ENCODE assay signal across 22 cellular contexts in genomic region chr12:12156116-12156515, GRCh38.
"Had no signal": no experiment of that assay in that cellular context is flagged by ENCODE, and none has a peak within 500 bp of the region (broad histone marks: within the 10 kb centered on the region; RNA-seq: fewer than 3 reads in every experiment).

No MANE protein-coding gene starts in this region.

- H3K4me3 ChIP-seq: ascending aorta, breast epithelium, gastroesophageal sphincter, heart left ventricle, left ventricle myocardium inferior, prostate gland, right atrium auricular region, thyroid gland had no signal

- H3K4me3 Mint-ChIP-seq: activated T-cell treated with anti-CD3 and anti-CD28 coated beads, Interleukin-2, amount 50 U/mL, for 72 hours; neural crest cell had no signal

- H3K4me1 Mint-ChIP-seq: neural crest cell had no signal

- ATAC-seq: activated T-cell treated with anti-CD3 and anti-CD28 coated beads, Interleukin-2, amount 50 U/mL, for 72 hours; esophagus mucosa; gastroesophageal sphincter; heart left ventricle had no signal

- H3K9me3 ChIP-seq: ascending aorta, breast epithelium, gastroesophageal sphincter, heart left ventricle, left ventricle myocardium inferior, prostate gland, right atrium auricular region, thyroid gland had no signal

- H3K36me3 ChIP-seq: breast epithelium, prostate gland, thyroid gland had no signal

- H3K27ac ChIP-seq: ascending aorta, breast epithelium, gastroesophageal sphincter, heart left ventricle, left ventricle myocardium inferior, prostate gland, right atrium auricular region, WERI-Rb-1 had no signal

- H3K27me3 ChIP-seq: ascending aorta, breast epithelium, gastroesophageal sphincter, heart left ventricle, right atrium auricular region, thyroid gland had no signal

- FAIRE-seq: kidney had no signal

- H3K9me3 Mint-ChIP-seq: activated T-cell treated with anti-CD3 and anti-CD28 coated beads, Interleukin-2, amount 50 U/mL, for 72 hours; neural crest cell had no signal

- H3K27ac Mint-ChIP-seq: activated T-cell treated with anti-CD3 and anti-CD28 coated beads, Interleukin-2, amount 50 U/mL, for 72 hours had no signal

- DNase-seq: activated CD4-positive, alpha-beta T cell treated with anti-CD3 and anti-CD28 coated beads, Interleukin-2, amount 50 U/mL, for 4 hours; activated effector memory CD4-positive, alpha-beta T cell treated with anti-CD3 and anti-CD28 coated beads, Interleukin-2, amount 50 U/mL, for 16 hours; activated naive CD4-positive, alpha-beta T cell treated with anti-CD3 and anti-CD28 coated beads, Interleukin-2, amount 50 U/mL, for 16 hours; activated T-cell treated with anti-CD3 and anti-CD28 coated beads, Interleukin-2, amount 50 U/mL, for 72 hours; cortex of kidney; heart left ventricle; kidney; left ventricle myocardium inferior; mammary epithelial cell; stimulated activated CD4-positive, alpha-beta T cell treated with anti-CD3 and anti-CD28 coated beads, Interleukin-12 subunit alpha, Interleukin-12 subunit beta, amount 100 ng/mL, for 4 hours; stimulated activated CD4-positive, alpha-beta T cell treated with anti-CD3 and anti-CD28 coated beads, Interleukin-1b, Interleukin-23, amount 100 ng/mL, for 48 hours; stimulated activated CD8-positive, alpha-beta memory T cell treated with anti-CD3 and anti-CD28 coated beads, Interleukin-4, amount 100 ng/mL, for 48 hours; stimulated activated naive CD4-positive, alpha-beta T cell; thyroid gland; WERI-Rb-1 had no signal
